8 cellular contexts compared by ENCODE assay signal in the genomic region with DNA sequence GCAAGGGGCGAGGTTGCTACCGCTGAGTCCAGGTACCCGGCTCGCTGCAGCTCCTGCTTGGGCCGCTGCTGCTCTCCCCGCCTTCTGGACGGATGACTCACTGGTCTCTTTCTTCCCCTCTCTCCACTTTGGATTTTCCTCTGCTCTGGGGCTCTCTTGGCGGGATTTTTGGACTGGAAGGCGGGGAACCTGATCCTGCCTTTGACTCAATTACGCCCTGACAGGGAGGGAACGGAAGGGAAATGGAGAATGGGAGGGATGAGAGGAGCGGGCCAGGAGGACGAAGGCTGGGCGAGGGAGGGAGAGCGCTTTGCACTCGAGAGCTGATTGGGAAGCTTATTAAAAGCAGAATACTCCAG. TPM values are rescaled to one million over a fixed set of nuclear protein-coding genes. Genes with fewer than 3 reads are reported as not detected.
DNase-seq lines count a peak whose midpoint lies in the region; ATAC-seq and TF ChIP-seq lines count a peak whose summit lies in the region.

PTN (minus strand) TSS at position 251 of the 359 bp plus-strand sequence. CDS start 88,760 bp downstream, outside the sequence.

- peak within 1 kb of the TSS; percentile 89 for H3K4me2 ChIP-seq in neuronal stem cell (ENCODE audit: insufficient read depth, low read length, poor library complexity, severe bottlenecking)

- H3K4me3 ChIP-seq in neuronal stem cell (ENCODE audit: low read length in 2 of 2), result peak within 1 kb of the TSS; percentile 72 to 83

- H2BK15ac ChIP-seq in neuronal stem cell (ENCODE audit: low read length), result peak within 1 kb of the TSS; percentile 28

- no CpG with 5 or more reads among the region's 16 CpGs for WGBS in neuronal stem cell (ENCODE audit: extremely low coverage in 2 of 2, insufficient read length in 2 of 2, insufficient replicate concordance in 1 of 2), 2 donors

- peak within 1 kb of the TSS; percentile 64 for H2BK12ac ChIP-seq in neuronal stem cell (ENCODE audit: low read length)

- no peak within 1 kb of the TSS for H4K8ac ChIP-seq in neuronal stem cell (ENCODE audit: low read depth, low read length)

- POLR2A ChIA-PET in RWPE1 (lab: Yijun Ruan, JAX; ENCODE audit: low non-redundant PET), result no interaction called here

- CTCF ChIA-PET in RWPE1 (lab: Yijun Ruan, JAX), result no interaction called here

- H3K36me3 ChIP-seq in neuronal stem cell (replicated peaks in 1 of 2; ENCODE audit: control insufficient read depth in 2 of 2, insufficient read depth in 2 of 2, low read length in 2 of 2), result peaks cover 0 to 13% of the 10 kb centered on the region in 2 donors

- H2BK5ac ChIP-seq in neuronal stem cell (ENCODE audit: low read length), result no peak within 1 kb of the TSS

- TF ChIP-seq CTCF in RWPE1 (conservative IDR thresholded peaks at IDR 0.05; ENCODE audit: low read depth) (no peak), foreskin keratinocyte (conservative IDR thresholded peaks at IDR 0.05) (no peak)

- peak; percentile 97 for ATAC-seq in foreskin keratinocyte
- ATAC-seq in GM18861 (IDR thresholded peaks at IDR 0.05; ENCODE audit: unreplicated experiment), result no peak

- H2AFZ ChIP-seq in neuronal stem cell (ENCODE audit: low read length), result peak within 1 kb of the TSS; percentile 93

- H2AK5ac ChIP-seq in neuronal stem cell (ENCODE audit: low read depth, low read length), result no peak within 1 kb of the TSS

- peaks cover 0 to 15% of the 10 kb centered on the region in 2 donors for H3K9me3 ChIP-seq in neuronal stem cell (replicated peaks in 1 of 2; ENCODE audit: control insufficient read depth in 2 of 2, insufficient read depth in 1 of 2, low read depth in 1 of 2, low read length in 2 of 2)

- H3K18ac ChIP-seq in neuronal stem cell (ENCODE audit: low read length), result peak within 1 kb of the TSS; percentile 85

- H2BK120ac ChIP-seq in neuronal stem cell (ENCODE audit: low read depth, low read length), result no peak within 1 kb of the TSS

- no peak within 1 kb of the TSS for H3K23ac ChIP-seq in neuronal stem cell (ENCODE audit: low read depth, low read length, poor library complexity)

- peaks cover 9% of the 10 kb centered on the region for H3K27me3 ChIP-seq in foreskin keratinocyte
- no peaks in the 10 kb centered on the region for H3K27me3 ChIP-seq in neuronal stem cell (ENCODE audit: control insufficient read depth in 3 of 3, insufficient read depth in 3 of 3, low read depth in 1 of 3, low read length in 3 of 3)

- no peaks in the 10 kb centered on the region for H3K79me1 ChIP-seq in neuronal stem cell (ENCODE audit: low read depth, low read length)

- H3K4ac ChIP-seq in neuronal stem cell (ENCODE audit: low read length), result no peak within 1 kb of the TSS

- no peak within 1 kb of the TSS for H4K91ac ChIP-seq in neuronal stem cell (ENCODE audit: low read depth, low read length, poor library complexity)

- DNase-seq in ELF-1 (ENCODE audit: low read depth, low spot score) (peak; percentile 82), RWPE1 (ENCODE audit: low spot score) (peak; percentile 2), foreskin keratinocyte (peak; percentile 14 to 40), neuronal stem cell (ENCODE audit: low spot score) (peak; percentile 78), SIG-M5 (lab: John Stamatoyannopoulos, UW) (no peak)
- DNase-seq in activated CD4-positive, alpha-beta T cell treated with anti-CD3 and anti-CD28 coated beads for 4 hours, result no peak
- no peak for DNase-seq in stimulated activated CD8-positive, alpha-beta memory T cell treated with anti-CD3 and anti-CD28 coated beads, Interleukin-4, amount 100 ng/mL, for 48 hours

- peak within 1 kb of the TSS; percentile 14 for H3K14ac ChIP-seq in neuronal stem cell (ENCODE audit: low read length)

- peak within 1 kb of the TSS; percentile 94 for H3K9ac ChIP-seq in neuronal stem cell (ENCODE audit: low read depth, low read length, poor library complexity)

- H3K27ac ChIP-seq in RWPE1 (no peak within 1 kb of the TSS), foreskin keratinocyte (no peak within 1 kb of the TSS), neuronal stem cell (replicated peaks; ENCODE audit: low read length) (peak within 1 kb of the TSS; percentile 85)

- H3K4me1 ChIP-seq in foreskin keratinocyte (no peaks in the 10 kb centered on the region), neuronal stem cell (ENCODE audit: control insufficient read depth in 2 of 2, insufficient read depth in 1 of 2, low read depth in 1 of 2, low read length in 2 of 2) (peaks cover 4 to 8% of the 10 kb centered on the region in 2 donors)

RNA-seq across cellular contexts. Expression of gene PTN, which starts in this region (rescaled TPM):
- total RNA-seq in foreskin keratinocyte, result 0.24 and 0.35 TPM in 2 replicates
- polyA plus RNA-seq in foreskin keratinocyte, result 0.30 and 0.38 TPM in 2 replicates
- polyA plus RNA-seq in neuronal stem cell (2013, experiment 1 of 2), result 257 TPM
- polyA plus RNA-seq in neuronal stem cell (2013, experiment 2 of 2), result 271 TPM

Comparison
In these comparisons a context has a peak if more than half of its experiments do, and no peak if none do; other contexts are left out.
1. Peak in DNase-seq and ATAC-seq in foreskin keratinocyte; RNA of the gene not detected or under 1 TPM.
2. DNase-seq: peak in ELF-1 (single experiment), RWPE1 (single experiment) and neuronal stem cell (single experiment); none in SIG-M5 (single experiment), activated CD4-positive, alpha-beta T cell treated with anti-CD3 and anti-CD28 coated beads for 4 hours (0 of 2) and stimulated activated CD8-positive, alpha-beta memory T cell treated with anti-CD3 and anti-CD28 coated beads, Interleukin-4, amount 100 ng/mL, for 48 hours (single experiment).